In genomic region chr17:19387921-19388521, GRCh38 we compare ENCODE assay signal across 9 cellular contexts. TPM values are rescaled to one million over a fixed set of nuclear protein-coding genes. Genes with fewer than 3 reads are reported as not detected.
A peak's percentile ranks its signal among the peaks of the same experiment; 100 is the strongest.
DNase-seq lines count a peak whose midpoint lies in the region; ATAC-seq and TF ChIP-seq lines count a peak whose summit lies in the region.
"Had no signal": no experiment of that assay in that cellular context is flagged by ENCODE, and none has a peak within 500 bp of the region (broad histone marks: within the 10 kb centered on the region; RNA-seq: fewer than 3 reads in every experiment).

No MANE protein-coding gene starts in this region.

- no peak for TF ChIP-seq EP300 in esophagus muscularis mucosa (IDR thresholded peaks at IDR 0.05)

- H4K20me1 ChIP-seq in osteoblast (ENCODE audit: insufficient read depth, low read length) = peaks cover 6% of the 10 kb centered on the region

- H3K27me3 ChIP-seq in esophagus muscularis mucosa (no peaks in the 10 kb centered on the region), osteoblast (ENCODE audit: insufficient read depth, low read length) (no peaks in the 10 kb centered on the region)

- H3K4me1 ChIP-seq in esophagus muscularis mucosa (peaks cover 57 to 97% (median 96%) of the 10 kb centered on the region in 4 donors), osteoblast (ENCODE audit: insufficient read depth, low read length) (peaks cover 35% of the 10 kb centered on the region)

- H3K79me2 ChIP-seq in osteoblast (ENCODE audit: insufficient read depth, low read length) = no peaks in the 10 kb centered on the region

- H3K9me3 ChIP-seq in esophagus muscularis mucosa (no peaks in the 10 kb centered on the region), osteoblast (ENCODE audit: low read depth, low read length) (no peaks in the 10 kb centered on the region)

- H3K36me3 ChIP-seq in esophagus muscularis mucosa = peaks cover 7 to 23% (median 18%) of the 10 kb centered on the region in 4 donors
- H3K36me3 ChIP-seq in osteoblast (ENCODE audit: insufficient read depth, low read length) = peaks cover 29% of the 10 kb centered on the region

- DNase-seq in AG20443 (ENCODE audit: low spot score) (peak; percentile 73), NCI-H446 (lab: John Stamatoyannopoulos, UW) (peak; percentile 92), esophagus muscularis mucosa (ENCODE audit: extremely low spot score) (no peak), osteoblast (ENCODE audit: insufficient read length, low spot score, missing footprints) (peak; percentile 78), NCI-H1930 (lab: John Stamatoyannopoulos, UW) (no peak), DMS53 treated with DMSO at 0.1 percent for 48 hours (lab: John Stamatoyannopoulos, UW; ENCODE audit: unreplicated experiment) (no peak)
- DNase-seq: kidney glomerular epithelial cell had no signal

- intact Hi-C loops in esophagus muscularis mucosa (cut with DNase I) = loop anchor here (5.0 kb wide), 1 partner anchor 59 kb away; no protein-coding TSS in a partner anchor

- WGBS in esophagus muscularis mucosa = 94% methylated on average over 2 of the region's 2 CpGs

- no peak for TF ChIP-seq CTCF in esophagus muscularis mucosa (IDR thresholded peaks at IDR 0.05)
- no peak for TF ChIP-seq CTCF in osteoblast (IDR thresholded peaks at IDR 0.05; ENCODE audit: extremely low read depth, low read depth, low read length)

- H2AFZ ChIP-seq in osteoblast (ENCODE audit: low read length) = no peak overlapping the region

- H3K4me2 ChIP-seq in osteoblast (ENCODE audit: insufficient read depth, low read length) = peak overlapping the region; percentile 74

- H3K4me3 ChIP-seq in esophagus muscularis mucosa (no peak overlapping the region), osteoblast (ENCODE audit: insufficient read depth, low read length) (peak overlapping the region; percentile 13)

- H3K27ac ChIP-seq in esophagus muscularis mucosa (replicated peaks in 1 of 4) (peak overlapping the region; percentile 94 to 98 (median 96)), osteoblast (ENCODE audit: low read depth, low read length) (peak overlapping the region; percentile 83)

- ATAC-seq in HG03095 (IDR thresholded peaks at IDR 0.05; ENCODE audit: unreplicated experiment) = no peak
- ATAC-seq in HG03439 (IDR thresholded peaks at IDR 0.05; ENCODE audit: unreplicated experiment) = no peak

- TF ChIP-seq POLR2A in esophagus muscularis mucosa (IDR thresholded peaks at IDR 0.05; ENCODE audit: low read depth) = no peak

RNA-seq across cellular contexts. Expression of gene MFAP4, which starts 1.0 kb away (rescaled TPM):
- 100 to 1,000 TPM; 127 to 315 (median 226) TPM for total RNA-seq in esophagus muscularis mucosa
- 3.6 and 3.8 TPM in 2 replicates for total RNA-seq in osteoblast

RNA-seq across cellular contexts. Expression of gene MAPK7, which starts 9.7 kb away (rescaled TPM):
- 10 to 100 TPM; 26.3 to 41.4 (median 33.2) TPM for total RNA-seq in esophagus muscularis mucosa
- total RNA-seq in osteoblast = 11.5 and 12.7 TPM in 2 replicates

RNA-seq across cellular contexts. Expression of gene RNF112, which starts 23.0 kb away (rescaled TPM):
- total RNA-seq in esophagus muscularis mucosa (1 to 10 TPM; 2.3 to 5.4 (median 4.3) TPM), osteoblast (0.29 and 0.36 TPM in 2 replicates)

RNA-seq across cellular contexts. Expression of gene B9D1, which starts 25.5 kb away (rescaled TPM):
- 10 to 100 TPM in 1 of 4 donors, 1 to 10 TPM in 3; 9.5 to 13.8 (median 9.9) TPM for total RNA-seq in esophagus muscularis mucosa
- total RNA-seq in osteoblast = 20.6 and 21.0 TPM in 2 replicates

Comparison
In these comparisons a context has a peak if more than half of its experiments do, and no peak if none do; other contexts are left out.
1. DNase-seq: peak in AG20443 (single experiment), NCI-H446 (2 of 2) and osteoblast (single experiment); none in esophagus muscularis mucosa (single experiment), NCI-H1930 (0 of 2) and DMS53 treated with DMSO at 0.1 percent for 48 hours (single experiment).
2. RNA of gene MFAP4, which starts 1.0 kb away (total RNA-seq): 127 to 315 TPM in esophagus muscularis mucosa; 3.6 to 3.8 TPM in osteoblast; every median in the first group is over 10 times any median in the second.